8 cellular contexts compared by ENCODE assay signal in genomic region chr13:25286969-25287961, GRCh38.
DNase-seq lines count a peak whose midpoint lies in the region; ATAC-seq and TF ChIP-seq lines count a peak whose summit lies in the region.

TSS of gene MTMR6 (minus strand) at chr13:25287488. CDS start at chr13:25287247, 241 bp downstream.

- ATAC-seq in GM18907 (IDR thresholded peaks at IDR 0.05; ENCODE audit: unreplicated experiment) (peak; percentile 96), HG03159 (IDR thresholded peaks at IDR 0.05; ENCODE audit: unreplicated experiment) (peak; percentile 97)

- H3K4me3 ChIP-seq in AG09309 (ENCODE audit: control insufficient read depth, low read depth, low read length) = peak within 1 kb of the TSS; percentile 70

- DNase-seq in AG09309 (ENCODE audit: low read depth) (peak; percentile 39), NCI-H345 (lab: John Stamatoyannopoulos, UW) (peak; percentile 83), iris pigment epithelial cell (ENCODE audit: low read depth) (peak; percentile 85)
- DNase-seq in activated CD4-positive, CD25-positive, alpha-beta regulatory T cell (lab: John Stamatoyannopoulos, UW) = peak; percentile 83 to 94 (median 92)
- DNase-seq in central memory CD4-positive, alpha-beta T cell = peak; percentile 95
- peak; percentile 89 to 97 (median 92) for DNase-seq in stimulated activated CD4-positive, alpha-beta T cell treated with anti-CD3 and anti-CD28 coated beads, Interleukin-12 subunit alpha, Interleukin-12 subunit beta, amount 100 ng/mL, for 48 hours (ENCODE audit: low read depth in 2 of 3, low spot score in 1 of 3)

- peak; percentile 99 for TF ChIP-seq CTCF in AG09309 (IDR thresholded peaks at IDR 0.05; ENCODE audit: control insufficient read depth, insufficient read depth, low read depth, low read length, missing control alignments)

Comparison
In these comparisons a context has a peak if more than half of its experiments do, and no peak if none do; other contexts are left out.
1. Peak in every context shown above with its lines: DNase-seq, ATAC-seq and H3K4me3 ChIP-seq.
2. DNase-seq: peak in every context shown above with its lines; median percentile 95 in central memory CD4-positive, alpha-beta T cell; 92 in activated CD4-positive, CD25-positive, alpha-beta regulatory T cell; 92 in stimulated activated CD4-positive, alpha-beta T cell treated with anti-CD3 and anti-CD28 coated beads, Interleukin-12 subunit alpha, Interleukin-12 subunit beta, amount 100 ng/mL, for 48 hours; 85 in iris pigment epithelial cell; 83 in NCI-H345; 39 in AG09309.